ENCODE assay signal across 14 cellular contexts in genomic region chr2:177673602-177674595, GRCh38.
DNase-seq lines count a peak whose midpoint lies in the region; ATAC-seq and TF ChIP-seq lines count a peak whose summit lies in the region.
"Had no signal": no experiment of that assay in that cellular context is flagged by ENCODE, and none has a peak within 500 bp of the region (broad histone marks: within the 10 kb centered on the region; RNA-seq: fewer than 3 reads in every experiment).

No MANE protein-coding gene starts in this region.

- no peak overlapping the region for H3K27ac Mint-ChIP-seq in chondrocyte (ENCODE audit: unreplicated experiment)
- H3K27ac Mint-ChIP-seq: activated naive CD8-positive, alpha-beta T cell treated with anti-CD3 and anti-CD28 coated beads, Interleukin-2, amount 10 ng/mL, durations not matched to agents 7 days and 5 days; dendritic cell treated with granulocyte-macrophage colony-stimulating factor and Interleukin-4, amounts not matched to agents 40 ng/mL and 50 ng/mL, for 4 days; naive thymus-derived CD8-positive, alpha-beta T cell had no signal

- DNase-seq in DMS 273 (lab: John Stamatoyannopoulos, UW; ENCODE audit: unreplicated experiment) (peak; percentile 16), DMS 273 treated with DMSO at 0.1 percent for 48 hours (lab: John Stamatoyannopoulos, UW) (no peak), NCI-H460 (ENCODE audit: extremely low read depth, low read depth) (peak; percentile 30), chondrocyte (ENCODE audit: low spot score) (no peak), renal cortical epithelial cell (ENCODE audit: low read depth) (peak; percentile 33), GM03348 (ENCODE audit: low spot score) (no peak), NCI-H2196 (lab: John Stamatoyannopoulos, UW; ENCODE audit: unreplicated experiment) (no peak)
- DNase-seq: activated CD8-positive, alpha-beta memory T cell treated with anti-CD3 and anti-CD28 coated beads, Interleukin-2, amount 50 U/mL, for 4 hours; activated naive CD8-positive, alpha-beta T cell treated with anti-CD3 and anti-CD28 coated beads, Interleukin-2, amount 10 ng/mL, durations not matched to agents 7 days and 5 days; KG1; kidney glomerular epithelial cell; naive thymus-derived CD8-positive, alpha-beta T cell had no signal

- no peaks in the 10 kb centered on the region for H3K9me3 Mint-ChIP-seq in chondrocyte (ENCODE audit: low read depth)
- H3K9me3 Mint-ChIP-seq: activated naive CD8-positive, alpha-beta T cell treated with anti-CD3 and anti-CD28 coated beads, Interleukin-2, amount 10 ng/mL, durations not matched to agents 7 days and 5 days; dendritic cell treated with granulocyte-macrophage colony-stimulating factor and Interleukin-4, amounts not matched to agents 40 ng/mL and 50 ng/mL, for 4 days; naive thymus-derived CD8-positive, alpha-beta T cell had no signal

- no peaks in the 10 kb centered on the region for H3K4me1 Mint-ChIP-seq in chondrocyte (ENCODE audit: low read depth)

- no peaks in the 10 kb centered on the region for H3K36me3 Mint-ChIP-seq in chondrocyte (ENCODE audit: low read depth)
- H3K36me3 Mint-ChIP-seq: activated naive CD8-positive, alpha-beta T cell treated with anti-CD3 and anti-CD28 coated beads, Interleukin-2, amount 10 ng/mL, durations not matched to agents 7 days and 5 days; naive thymus-derived CD8-positive, alpha-beta T cell had no signal

- peak; percentile 20 for TF ChIP-seq CTCF in chondrocyte (IDR thresholded peaks at IDR 0.05)

- peaks cover 8% of the 10 kb centered on the region for H3K27me3 Mint-ChIP-seq in chondrocyte (ENCODE audit: low read depth)
- H3K27me3 Mint-ChIP-seq: dendritic cell treated with granulocyte-macrophage colony-stimulating factor and Interleukin-4, amounts not matched to agents 40 ng/mL and 50 ng/mL, for 4 days had no signal

- no peak overlapping the region for H3K4me3 Mint-ChIP-seq in chondrocyte (ENCODE audit: unreplicated experiment)
- H3K4me3 Mint-ChIP-seq: activated naive CD8-positive, alpha-beta T cell treated with anti-CD3 and anti-CD28 coated beads, Interleukin-2, amount 10 ng/mL, durations not matched to agents 7 days and 5 days; dendritic cell treated with granulocyte-macrophage colony-stimulating factor and Interleukin-4, amounts not matched to agents 40 ng/mL and 50 ng/mL, for 4 days; naive thymus-derived CD8-positive, alpha-beta T cell had no signal

- ATAC-seq in GM21737 (IDR thresholded peaks at IDR 0.05; ENCODE audit: unreplicated experiment): no peak
- ATAC-seq: naive thymus-derived CD8-positive, alpha-beta T cell had no signal

Comparison
In these comparisons a context has a peak if more than half of its experiments do, and no peak if none do; other contexts are left out.
1. DNase-seq: peak in DMS 273 (single experiment), NCI-H460 (single experiment) and renal cortical epithelial cell (single experiment); none in DMS 273 treated with DMSO at 0.1 percent for 48 hours (single experiment), chondrocyte (single experiment), GM03348 (single experiment) and NCI-H2196 (single experiment).